ENCODE assay signal across 32 cellular contexts in the genomic region with DNA sequence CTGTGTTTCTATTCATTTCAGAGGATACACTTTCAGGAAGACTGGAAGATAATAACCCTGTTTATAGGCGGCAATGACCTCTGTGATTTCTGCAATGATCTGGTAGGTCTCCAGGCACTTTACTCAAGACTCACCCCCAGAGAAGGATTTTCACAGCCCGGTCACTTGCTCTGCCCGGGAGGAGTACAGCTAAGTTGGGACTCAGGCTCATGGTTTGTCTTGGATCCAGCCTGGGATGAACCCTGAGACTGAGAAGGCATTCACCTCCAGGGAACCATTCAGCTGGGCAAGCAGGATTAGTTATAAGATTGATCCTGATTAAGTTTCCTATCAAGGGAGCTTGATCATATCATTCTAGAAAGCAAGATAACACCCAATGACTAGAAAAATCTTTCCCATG.
"Had no signal": no experiment of that assay in that cellular context is flagged by ENCODE, and none has a peak within 500 bp of the region (broad histone marks: within the 10 kb centered on the region; RNA-seq: fewer than 3 reads in every experiment).

No MANE protein-coding gene starts in this region.

- H3K36me3 ChIP-seq: MG63 had no signal

- ATAC-seq: activated naive CD8-positive, alpha-beta T cell treated with anti-CD3 and anti-CD28 coated beads, Interleukin-2, amount 50 U/mL, for 24 hours; activated T-cell treated with anti-CD3 and anti-CD28 coated beads, Interleukin-2, amount 50 U/mL, for 72 hours; Right ventricle myocardium inferior had no signal

- H3K36me3 Mint-ChIP-seq: activated CD4-positive, alpha-beta memory T cell treated with anti-CD3 and anti-CD28 coated beads for 36 hours; activated naive CD8-positive, alpha-beta T cell; brain had no signal

- H3K9me3 ChIP-seq: MG63 had no signal

- H3K27me3 ChIP-seq: MG63 had no signal

- H3K27ac Mint-ChIP-seq: activated B cell treated with CpG ODN at 0.5 μM for 24 hours; activated CD4-positive, alpha-beta memory T cell treated with anti-CD3 and anti-CD28 coated beads for 36 hours; activated naive CD4-positive, alpha-beta T cell treated with anti-CD3 and anti-CD28 coated beads, Interleukin-2, amount 10 ng/mL, durations not matched to agents 7 days and 5 days; activated naive CD8-positive, alpha-beta T cell; activated naive CD8-positive, alpha-beta T cell treated with anti-CD3 and anti-CD28 coated beads, Interleukin-2, amount 50 U/mL, for 24 hours; activated T-cell treated with anti-CD3 and anti-CD28 coated beads, Interleukin-2, amount 50 U/mL, for 72 hours; activated T-helper 2 cell treated with anti-CD3 and anti-CD28 coated beads, Interferon-gamma antibody, Interleukin-2, Interleukin-4, amounts not matched to agents 10 μg/mL and 5 μg/mL and 100 μg/mL, durations not matched to agents 14 hours and 24 hours and 36 hours; brain had no signal

- H3K4me1 Mint-ChIP-seq: activated B cell treated with CpG ODN at 0.5 μM for 24 hours had no signal

- H3K4me3 ChIP-seq: MG63, PC-9 had no signal

- H3K27ac ChIP-seq: PC-9 had no signal

- H3K4me2 ChIP-seq: PC-9 had no signal

- H3K4me3 Mint-ChIP-seq: activated B cell treated with CpG ODN at 0.5 μM for 24 hours; activated CD4-positive, alpha-beta memory T cell treated with anti-CD3 and anti-CD28 coated beads for 36 hours; activated naive CD4-positive, alpha-beta T cell treated with anti-CD3 and anti-CD28 coated beads, Interleukin-2, amount 10 ng/mL, durations not matched to agents 7 days and 5 days; activated naive CD8-positive, alpha-beta T cell; activated naive CD8-positive, alpha-beta T cell treated with anti-CD3 and anti-CD28 coated beads, Interleukin-2, amount 50 U/mL, for 24 hours; activated T-cell treated with anti-CD3 and anti-CD28 coated beads, Interleukin-2, amount 50 U/mL, for 72 hours; brain had no signal

- DNase-seq: activated B cell treated with CpG ODN at 0.5 μM for 24 hours; activated CD4-positive, alpha-beta memory T cell treated with anti-CD3 and anti-CD28 coated beads for 36 hours; activated CD4-positive, alpha-beta T cell treated with anti-CD3 and anti-CD28 coated beads for 4 hours; activated CD4-positive, alpha-beta T cell treated with anti-CD3 and anti-CD28 coated beads, Interleukin-2, amount 50 U/mL, for 1 hour; activated CD4-positive, CD25-positive, alpha-beta regulatory T cell treated with anti-CD3 and anti-CD28 coated beads, Interleukin-2, amount 50 U/mL, for 72 hours; activated CD8-positive, alpha-beta memory T cell treated with anti-CD3 and anti-CD28 coated beads, Interleukin-2, amount 50 U/mL, for 4 hours; activated naive CD4-positive, alpha-beta T cell treated with anti-CD3 and anti-CD28 coated beads, Interleukin-2, amount 10 ng/mL, durations not matched to agents 7 days and 5 days; activated naive CD8-positive, alpha-beta T cell treated with anti-CD3 and anti-CD28 coated beads, Interleukin-2, amount 50 U/mL, for 24 hours; activated T-cell treated with anti-CD3 and anti-CD28 coated beads for 4 hours; activated T-cell treated with anti-CD3 and anti-CD28 coated beads, Interleukin-2, amount 50 U/mL, for 72 hours; anterior cingulate cortex; caudate nucleus; Kasumi-1; KG1; MG63; NCI-H1048; NCI-H1105 treated with DMSO at 0.1 percent for 48 hours; NCI-H1436; NCI-H1694 treated with DMSO at 0.1 percent for 48 hours; NCI-H2029; NCI-H345; NCI-H510A; NCI-H526; NCI-H748 treated with DMSO at 0.1 percent for 48 hours; NK-92 treated with Interleukin-12 subunit alpha and Interleukin-12 subunit beta, amount 100 ng/mL, for 24 hours; SW 1271; T-helper 1 cell had no signal

- H2AFZ ChIP-seq: PC-9 had no signal

- H3K9me3 Mint-ChIP-seq: activated B cell treated with CpG ODN at 0.5 μM for 24 hours; activated CD4-positive, alpha-beta memory T cell treated with anti-CD3 and anti-CD28 coated beads for 36 hours; activated naive CD4-positive, alpha-beta T cell treated with anti-CD3 and anti-CD28 coated beads, Interleukin-2, amount 10 ng/mL, durations not matched to agents 7 days and 5 days; activated naive CD8-positive, alpha-beta T cell treated with anti-CD3 and anti-CD28 coated beads, Interleukin-2, amount 50 U/mL, for 24 hours; activated T-cell treated with anti-CD3 and anti-CD28 coated beads, Interleukin-2, amount 50 U/mL, for 72 hours; activated T-helper 2 cell treated with anti-CD3 and anti-CD28 coated beads, Interferon-gamma antibody, Interleukin-2, Interleukin-4, amounts not matched to agents 10 μg/mL and 5 μg/mL and 100 μg/mL, durations not matched to agents 14 hours and 24 hours and 36 hours; brain had no signal

- H3K27me3 Mint-ChIP-seq: activated B cell treated with CpG ODN at 0.5 μM for 24 hours; activated CD4-positive, alpha-beta memory T cell treated with anti-CD3 and anti-CD28 coated beads for 36 hours; activated naive CD8-positive, alpha-beta T cell; activated naive CD8-positive, alpha-beta T cell treated with anti-CD3 and anti-CD28 coated beads, Interleukin-2, amount 50 U/mL, for 24 hours had no signal
